In genomic region chr2:74648009-74648443, GRCh38 we compare ENCODE assay signal across 11 cellular contexts. TPM values are rescaled to one million over a fixed set of nuclear protein-coding genes. Genes with fewer than 3 reads are reported as not detected.
DNase-seq lines count a peak whose midpoint lies in the region; ATAC-seq, FAIRE-seq and TF ChIP-seq lines count a peak whose summit lies in the region.
"Had no signal": no experiment of that assay in that cellular context is flagged by ENCODE, and none has a peak within 500 bp of the region (broad histone marks: within the 10 kb centered on the region; RNA-seq: fewer than 3 reads in every experiment).

M1AP (minus strand) TSS chr2:74648330; CDS start chr2:74640275, 8,055 bp downstream.

- H3K4me3 ChIP-seq in GM12864 (ENCODE audit: low read depth, low read length): peak within 1 kb of the TSS; percentile 37
- peak within 1 kb of the TSS in 1 of 4 donors; percentile 26 for H3K4me3 ChIP-seq in transverse colon

- no peak within 1 kb of the TSS for H3K27ac Mint-ChIP-seq in activated T-cell treated with anti-CD3 and anti-CD28 coated beads, Interleukin-2, amount 50 U/mL, for 24 hours
- no peak within 1 kb of the TSS for H3K27ac Mint-ChIP-seq in osteocyte (ENCODE audit: unreplicated experiment)

- no peak within 1 kb of the TSS for H3K4me3 Mint-ChIP-seq in activated T-cell treated with anti-CD3 and anti-CD28 coated beads, Interleukin-2, amount 50 U/mL, for 24 hours
- no peak within 1 kb of the TSS for H3K4me3 Mint-ChIP-seq in osteocyte (ENCODE audit: unreplicated experiment)

- H3K27me3 ChIP-seq in transverse colon: peaks cover 21% of the 10 kb centered on the region

- no peaks in the 10 kb centered on the region for H3K9me3 ChIP-seq in transverse colon
- H3K9me3 ChIP-seq: heart left ventricle had no signal

- H3K27me3 Mint-ChIP-seq in activated T-cell treated with anti-CD3 and anti-CD28 coated beads, Interleukin-2, amount 50 U/mL, for 24 hours: peaks cover 35% of the 10 kb centered on the region
- H3K27me3 Mint-ChIP-seq in osteocyte (ENCODE audit: unreplicated experiment): peaks cover 37% of the 10 kb centered on the region

- intact Hi-C loops in transverse colon (cut with DNase I; ENCODE audit: low total_unique reads) (no loop called here), posterior cingulate gyrus (cut with DNase I) (no loop called here)

- 63 to 67% methylated on average over 6 to 35 of the region's 45 CpGs for WGBS in transverse colon (ENCODE audit: low coverage in 1 of 2), 2 donors

- peak; percentile 42 for TF ChIP-seq CTCF in GM12864 (IDR thresholded peaks at IDR 0.05; ENCODE audit: low read depth, low read length, missing control alignments)
- TF ChIP-seq CTCF in osteocyte (IDR thresholded peaks at IDR 0.05): peak; percentile 21
- no peak for TF ChIP-seq CTCF in transverse colon (IDR thresholded peaks at IDR 0.05)

- peaks cover 3% of the 10 kb centered on the region for H3K4me1 Mint-ChIP-seq in activated T-cell treated with anti-CD3 and anti-CD28 coated beads, Interleukin-2, amount 50 U/mL, for 24 hours (ENCODE audit: low read depth)
- H3K4me1 Mint-ChIP-seq in osteocyte (ENCODE audit: unreplicated experiment): peaks cover 4% of the 10 kb centered on the region

- DNase-seq in GM12864 (ENCODE audit: low read depth) (no peak), germinal center (ENCODE audit: low spot score) (peak; percentile 36), osteocyte (ENCODE audit: extremely low spot score, unreplicated experiment) (no peak), transverse colon (no peak), RCC 7860 (ENCODE audit: low spot score) (no peak), posterior cingulate gyrus (no peak)
- DNase-seq in activated T-cell treated with anti-CD3 and anti-CD28 coated beads, Interleukin-2, amount 50 U/mL, for 24 hours: peak; percentile 40
- DNase-seq: heart left ventricle, KBM-7, PC-3 had no signal

- no peaks in the 10 kb centered on the region for H3K36me3 ChIP-seq in transverse colon
- H3K36me3 ChIP-seq: heart left ventricle had no signal

- no peak within 1 kb of the TSS for H3K27ac ChIP-seq in transverse colon
- H3K27ac ChIP-seq: heart left ventricle had no signal

- no peak for FAIRE-seq in RCC 7860 (lab: Jason Lieb, UNC)

- in situ Hi-C loops in transverse colon (cut with MboI; ENCODE audit: low pct_ligation_motif_present in 1 of 4, low pct_unique_long_range_greater_than_20kb in 1 of 4, low sequenced_read_pairs in 3 of 4): no loop called here

- H3K36me3 Mint-ChIP-seq in activated T-cell treated with anti-CD3 and anti-CD28 coated beads, Interleukin-2, amount 50 U/mL, for 24 hours (ENCODE audit: low read depth): no peaks in the 10 kb centered on the region
- no peaks in the 10 kb centered on the region for H3K36me3 Mint-ChIP-seq in osteocyte (ENCODE audit: unreplicated experiment)

- no peak for TF ChIP-seq EP300 in transverse colon (IDR thresholded peaks at IDR 0.05; ENCODE audit: low read depth)

- H3K9me3 Mint-ChIP-seq in activated T-cell treated with anti-CD3 and anti-CD28 coated beads, Interleukin-2, amount 50 U/mL, for 24 hours: no peaks in the 10 kb centered on the region
- H3K9me3 Mint-ChIP-seq in osteocyte (ENCODE audit: unreplicated experiment): no peaks in the 10 kb centered on the region

- no peaks in the 10 kb centered on the region for H3K4me1 ChIP-seq in transverse colon

- TF ChIP-seq POLR2A in transverse colon (IDR thresholded peaks at IDR 0.05): no peak

- ATAC-seq in GM18858 (IDR thresholded peaks at IDR 0.05; ENCODE audit: unreplicated experiment): no peak
- ATAC-seq: PC-3 had no signal

RNA-seq across cellular contexts. Expression of gene M1AP, which starts in this region (rescaled TPM):
- not detected in 2 replicates for total RNA-seq in osteocyte
- total RNA-seq in transverse colon: under 1 TPM in 1 of 4 donors, not detected in 3; 0.27 TPM
- total RNA-seq: PC-3 had no signal

Comparison
In these comparisons a context has a peak if more than half of its experiments do, and no peak if none do; other contexts are left out.
1. DNase-seq: peak in activated T-cell treated with anti-CD3 and anti-CD28 coated beads, Interleukin-2, amount 50 U/mL, for 24 hours (single experiment) and germinal center (single experiment); none in GM12864 (single experiment), osteocyte (single experiment), transverse colon (single experiment), RCC 7860 (single experiment) and posterior cingulate gyrus (0 of 10).
2. CTCF ChIP-seq: peak in GM12864 (single experiment) and osteocyte (single experiment); none in transverse colon (0 of 5).